In the genomic region with DNA sequence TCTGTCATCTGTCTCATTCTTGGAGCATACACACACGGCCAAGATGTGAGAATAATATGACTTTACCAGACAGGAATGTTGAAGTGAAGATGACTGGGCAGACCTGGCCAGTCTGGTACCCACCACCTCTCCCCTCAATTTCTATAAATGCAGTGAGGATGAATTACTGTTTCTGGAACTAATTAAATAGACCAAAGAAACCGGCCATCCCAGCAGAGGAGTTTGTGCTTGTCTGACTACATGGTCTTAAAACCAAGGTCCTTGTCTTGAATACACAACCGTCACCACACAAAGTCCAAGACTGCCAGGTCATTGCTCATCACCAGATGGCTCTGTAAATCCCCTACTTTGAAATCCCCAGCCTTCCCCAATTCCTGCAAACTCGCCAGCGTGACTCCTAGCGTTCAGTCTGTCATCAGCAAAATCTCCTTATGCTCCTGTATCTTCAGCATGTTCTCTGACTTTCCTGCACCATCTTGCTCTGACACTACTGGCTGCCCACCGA, we compare ENCODE assay signal across 14 cellular contexts.
DNase-seq lines count a peak whose midpoint lies in the region; ATAC-seq, FAIRE-seq and TF ChIP-seq lines count a peak whose summit lies in the region.
"Had no signal": no experiment of that assay in that cellular context is flagged by ENCODE, and none has a peak within 500 bp of the region (broad histone marks: within the 10 kb centered on the region; RNA-seq: fewer than 3 reads in every experiment).

No MANE protein-coding gene starts in this region.

- POLR2A ChIA-PET in A549 (lab: Yijun Ruan, JAX), result no interaction called here

- CTCF ChIA-PET in A549 (lab: Yijun Ruan, JAX), result interaction anchor here (1.0 to 1.8 kb wide), 4 partner anchors 11 to 54 kb away, joined by 3 to 5 read pairs (median 3); no protein-coding TSS in a partner anchor

- TF ChIP-seq EP300 in A549 (IDR thresholded peaks at IDR 0.05), result peak in 1 of 2 experiments; percentile 69; a peak in 3 of 5 replicates

- ATAC-seq in A549 (peak; percentile 78 to 80), GM18519 (IDR thresholded peaks at IDR 0.05; ENCODE audit: low FRiP score, unreplicated experiment) (no peak)

- H4K20me1 ChIP-seq in keratinocyte (ENCODE audit: control insufficient read depth, extremely low read depth, insufficient read depth, low read length), result no peaks in the 10 kb centered on the region

- TF ChIP-seq RAD21 in A549 (conservative IDR thresholded peaks at IDR 0.05 in 1 of 2, IDR thresholded peaks at IDR 0.05 in 1 of 2), result peak; percentile 41 to 56; a peak in 4 of 5 replicates

- H3K4me1 ChIP-seq in A549 (peaks cover 76% of the 10 kb centered on the region), keratinocyte (ENCODE audit: control insufficient read depth, extremely low read depth, insufficient read depth, low read length) (peaks cover 35% of the 10 kb centered on the region)

- H3K9me1 ChIP-seq in keratinocyte (ENCODE audit: control insufficient read depth, extremely low read depth, insufficient read depth, low read length), result no peaks in the 10 kb centered on the region

- no peak overlapping the region for H3K4me3 Mint-ChIP-seq in HFFc6
- no peak overlapping the region for H3K4me3 Mint-ChIP-seq in activated T-cell treated with anti-CD3 and anti-CD28 coated beads, Interleukin-2, amount 50 U/mL, for 24 hours
- H3K4me3 Mint-ChIP-seq: naive B cell had no signal

- H3K27me3 ChIP-seq in WERI-Rb-1 (ENCODE audit: insufficient read depth, low read depth, severe bottlenecking) (no peaks in the 10 kb centered on the region), keratinocyte (ENCODE audit: control insufficient read depth, extremely low read depth, insufficient read depth, low read length) (no peaks in the 10 kb centered on the region)

- H3K27ac Mint-ChIP-seq in HFFc6, result no peak overlapping the region; the same call in 1 of the 2 replicates
- no peak overlapping the region for H3K27ac Mint-ChIP-seq in activated T-cell treated with anti-CD3 and anti-CD28 coated beads, Interleukin-2, amount 50 U/mL, for 24 hours
- H3K27ac Mint-ChIP-seq: activated T-helper 2 cell treated with anti-CD3 and anti-CD28 coated beads, Interferon-gamma antibody, Interleukin-2, Interleukin-4, amounts not matched to agents 10 μg/mL and 5 μg/mL and 100 μg/mL, durations not matched to agents 14 hours and 24 hours and 36 hours had no signal

- H3K4me2 ChIP-seq in A549 (peak overlapping the region; percentile 81), keratinocyte (ENCODE audit: control insufficient read depth, extremely low read depth, insufficient read depth, low read depth, low read length) (peak overlapping the region; percentile 63)

- H3K79me2 ChIP-seq in keratinocyte (ENCODE audit: control insufficient read depth, insufficient read depth, low read length), result no peaks in the 10 kb centered on the region

- H3K27ac ChIP-seq in A549 (peak overlapping the region; percentile 80 to 82), WERI-Rb-1 (peak overlapping the region; percentile 17; the same call in 1 of the 2 replicates), keratinocyte (ENCODE audit: control insufficient read depth, insufficient read depth, low read length) (peak overlapping the region; percentile 93)

- peaks cover 26% of the 10 kb centered on the region; the same call in 1 of the 2 replicates for H3K4me1 Mint-ChIP-seq in HFFc6 (ENCODE audit: low read depth)
- H3K4me1 Mint-ChIP-seq in activated T-cell treated with anti-CD3 and anti-CD28 coated beads, Interleukin-2, amount 50 U/mL, for 24 hours (ENCODE audit: low read depth), result no peaks in the 10 kb centered on the region

- no peaks in the 10 kb centered on the region for H3K9me3 Mint-ChIP-seq in HFFc6
- no peaks in the 10 kb centered on the region for H3K9me3 Mint-ChIP-seq in activated T-cell treated with anti-CD3 and anti-CD28 coated beads, Interleukin-2, amount 50 U/mL, for 24 hours
- H3K9me3 Mint-ChIP-seq: activated T-helper 2 cell treated with anti-CD3 and anti-CD28 coated beads, Interferon-gamma antibody, Interleukin-2, Interleukin-4, amounts not matched to agents 10 μg/mL and 5 μg/mL and 100 μg/mL, durations not matched to agents 14 hours and 24 hours and 36 hours had no signal

- FAIRE-seq in A549 (lab: Jason Lieb, UNC), result peak; percentile 97
- FAIRE-seq in keratinocyte (lab: Jason Lieb, UNC), result no peak
- FAIRE-seq in frontal cortex (lab: Jason Lieb, UNC), result no peak

- WGBS in A549 (ENCODE audit: missing lambda C conversion rate), result 2% methylated on average over 7 of the region's 7 CpGs

- H2AFZ ChIP-seq in keratinocyte (ENCODE audit: control insufficient read depth, low read length), result no peak overlapping the region

- H3K36me3 ChIP-seq in WERI-Rb-1 (no peaks in the 10 kb centered on the region), keratinocyte (ENCODE audit: control insufficient read depth in 2 of 2, extremely low read depth in 1 of 2, insufficient read depth in 2 of 2, low read length in 2 of 2) (no peaks in the 10 kb centered on the region)

- H3K4me3 ChIP-seq in A549 (peak overlapping the region; percentile 12; the same call in 1 of the 3 replicates), WERI-Rb-1 (ENCODE audit: low read depth, low read length) (no peak overlapping the region), keratinocyte (ENCODE audit: control insufficient read depth in 2 of 3, extremely low read depth in 1 of 3, insufficient read depth in 2 of 3, low read depth in 1 of 3, low read length in 3 of 3) (no peak overlapping the region)

- dilution Hi-C loops in keratinocyte (cut with MboI; ENCODE audit: extremely low pct_ligation_motif_present, low sequenced_read_pairs), result no loop called here

- peak overlapping the region; percentile 70 for H3K9ac ChIP-seq in keratinocyte (ENCODE audit: control insufficient read depth, extremely low read depth, insufficient read depth, low read length)

- no peak for TF ChIP-seq POLR2A in A549 (IDR thresholded peaks at IDR 0.05; ENCODE audit: low read length)

- H3K9me3 ChIP-seq in A549 (no peaks in the 10 kb centered on the region), WERI-Rb-1 (ENCODE audit: severe bottlenecking) (no peaks in the 10 kb centered on the region), keratinocyte (ENCODE audit: control insufficient read depth, low read depth, low read length) (no peaks in the 10 kb centered on the region)

- H3K27me3 Mint-ChIP-seq in HFFc6 (ENCODE audit: insufficient read depth), result no peaks in the 10 kb centered on the region; the same call in 1 of the 2 replicates
- no peaks in the 10 kb centered on the region for H3K27me3 Mint-ChIP-seq in activated T-cell treated with anti-CD3 and anti-CD28 coated beads, Interleukin-2, amount 50 U/mL, for 24 hours
- H3K27me3 Mint-ChIP-seq: naive B cell had no signal

- peak; percentile 53 to 94 for DNase-seq in A549 (ENCODE audit: low read depth in 1 of 2, low spot score in 1 of 2)
- peak; percentile 62 for DNase-seq in HFFc6
- peak; percentile 70 for DNase-seq in WERI-Rb-1
- DNase-seq in keratinocyte (ENCODE audit: low read depth, low spot score), result no peak
- DNase-seq in NK-92 treated with Interleukin-12 subunit alpha and Interleukin-12 subunit beta, amount 100 ng/mL, for 24 hours (lab: John Stamatoyannopoulos, UW), result no peak
- no peak for DNase-seq in frontal cortex (ENCODE audit: low spot score in 2 of 2)
- DNase-seq in activated T-cell treated with anti-CD3 and anti-CD28 coated beads, Interleukin-2, amount 50 U/mL, for 24 hours, result no peak
- DNase-seq: activated CD4-positive, CD25-positive, alpha-beta regulatory T cell; AML-193; naive B cell; NCI-H1694 treated with DMSO at 0.1 percent for 48 hours; RPMI8226 had no signal

- H3K36me3 Mint-ChIP-seq in HFFc6 (ENCODE audit: low read depth), result no peaks in the 10 kb centered on the region
- H3K36me3 Mint-ChIP-seq in activated T-cell treated with anti-CD3 and anti-CD28 coated beads, Interleukin-2, amount 50 U/mL, for 24 hours (ENCODE audit: low read depth), result no peaks in the 10 kb centered on the region

- TF ChIP-seq CTCF in A549 (IDR thresholded peaks at IDR 0.05), result peak; percentile 44
- no peak; the same call in 1 of the 2 replicates for TF ChIP-seq CTCF in HFFc6 (IDR thresholded peaks at IDR 0.05)
- TF ChIP-seq CTCF in WERI-Rb-1 (IDR thresholded peaks at IDR 0.05; ENCODE audit: low read depth, low read length), result 0 out of 2 replicates have a peak, but pooled peaks have one; percentile 34
- peak in 1 of 3 experiments; percentile 24 for TF ChIP-seq CTCF in keratinocyte (optimal IDR thresholded peaks at IDR 0.05 in 1 of 3, IDR thresholded peaks at IDR 0.05 in 1 of 3, conservative IDR thresholded peaks at IDR 0.05 in 1 of 3; ENCODE audit: extremely low read depth in 1 of 3, insufficient read depth in 2 of 3, low read length in 3 of 3)

TF ChIP-seq in A549, 52 proteins besides CTCF, POLR2A, EP300 and RAD21 (continues in another document):
- peak; percentile 49; the same call in 1 of the 2 replicates for TF ChIP-seq TFCP2L1 (CRISPR knock-in tag; IDR thresholded peaks at IDR 0.05)
- no peak for TF ChIP-seq SREBF2 (IDR thresholded peaks at IDR 0.05)
- 0 out of 5 replicates have a peak, but pooled peaks of 1 of the 2 experiments have one; percentile 17 for TF ChIP-seq JUN (IDR thresholded peaks at IDR 0.05)
- TF ChIP-seq MYC (IDR thresholded peaks at IDR 0.05; ENCODE audit: borderline replicate concordance, low read length), result no peak
- no peak for TF ChIP-seq KDM1A (IDR thresholded peaks at IDR 0.05; ENCODE audit: low read depth)
- peak; percentile 52; the same call in 2 of the 3 replicates for TF ChIP-seq SMC3 (IDR thresholded peaks at IDR 0.05)
- TF ChIP-seq CEBPB (IDR thresholded peaks at IDR 0.05), result 0 out of 4 replicates have a peak, but pooled peaks of 1 of the 2 experiments have one; percentile 0
- TF ChIP-seq, protein P1, sequence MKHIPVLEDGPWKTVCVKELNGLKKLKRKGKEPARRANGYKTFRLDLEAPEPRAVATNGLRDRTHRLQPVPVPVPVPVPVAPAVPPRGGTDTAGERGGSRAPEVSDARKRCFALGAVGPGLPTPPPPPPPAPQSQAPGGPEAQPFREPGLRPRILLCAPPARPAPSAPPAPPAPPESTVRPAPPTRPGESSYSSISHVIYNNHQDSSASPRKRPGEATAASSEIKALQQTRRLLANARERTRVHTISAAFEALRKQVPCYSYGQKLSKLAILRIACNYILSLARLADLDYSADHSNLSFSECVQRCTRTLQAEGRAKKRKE (CRISPR knock-in tag; IDR thresholded peaks at IDR 0.05; ENCODE audit: low read depth), result peak; percentile 61
- TF ChIP-seq MAFK (IDR thresholded peaks at IDR 0.05; ENCODE audit: partially characterized antibody), result peak; percentile 95
- no peak for TF ChIP-seq CHD4 (IDR thresholded peaks at IDR 0.05; ENCODE audit: borderline replicate concordance)
- peak; percentile 26; the same call in 1 of the 2 replicates for TF ChIP-seq FOSL2 (IDR thresholded peaks at IDR 0.05)
- peak; percentile 73; the same call in 1 of the 2 replicates for TF ChIP-seq FOSL2 (CRISPR knock-in tag; IDR thresholded peaks at IDR 0.05)
- peak; percentile 62 for TF ChIP-seq NFE2L2 (conservative IDR thresholded peaks at IDR 0.05; ENCODE audit: low read length)
- peak; percentile 76; the same call in 1 of the 2 replicates for TF ChIP-seq GATA3 (IDR thresholded peaks at IDR 0.05; ENCODE audit: borderline replicate concordance)

Comparison
In these comparisons a context has a peak if more than half of its experiments do, and no peak if none do; other contexts are left out.
1. DNase-seq: peak in A549 (2 of 2), HFFc6 (single experiment) and WERI-Rb-1 (single experiment); none in keratinocyte (single experiment), NK-92 treated with Interleukin-12 subunit alpha and Interleukin-12 subunit beta, amount 100 ng/mL, for 24 hours (single experiment), frontal cortex (0 of 2) and activated T-cell treated with anti-CD3 and anti-CD28 coated beads, Interleukin-2, amount 50 U/mL, for 24 hours (single experiment).
2. H3K27ac ChIP-seq: peak in every context shown above with its lines; median percentile 93 in keratinocyte; 81 in A549; 17 in WERI-Rb-1.